In the genomic region with DNA sequence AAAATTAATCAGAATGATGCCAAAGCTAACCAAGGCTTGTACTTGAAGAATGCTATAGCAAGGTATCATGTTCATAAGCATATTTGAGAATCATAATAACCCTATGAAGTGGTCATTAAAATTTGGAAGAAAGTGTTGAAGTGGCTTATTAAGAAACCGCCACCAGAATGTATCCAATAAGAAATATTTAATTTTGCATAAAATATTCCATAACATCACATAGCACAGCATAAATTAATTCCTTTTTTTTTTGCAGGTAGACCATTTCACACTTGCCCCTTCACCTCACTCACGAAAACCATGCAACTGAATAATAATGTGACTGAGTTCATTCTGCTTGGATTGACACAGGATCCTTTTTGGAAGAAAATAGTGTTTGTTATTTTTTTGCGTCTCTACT, we compare ENCODE assay signal across 9 cellular contexts. TPM values are rescaled to one million over a fixed set of nuclear protein-coding genes. Genes with fewer than 3 reads are reported as not detected.
"Had no signal": no experiment of that assay in that cellular context is flagged by ENCODE, and none has a peak within 500 bp of the region (broad histone marks: within the 10 kb centered on the region; RNA-seq: fewer than 3 reads in every experiment).

Gene OR4C16, plus strand, starts transcription at position 301 of the 400 bp plus-strand sequence. Its CDS starts 0 bp downstream, at position 301.

- H3K27ac ChIP-seq: HL-60 had no signal

- ATAC-seq: HepG2, K562 had no signal

- DNase-seq: IMR-90, KBM-7, KG1 had no signal

- H3K4me3 ChIP-seq: K562 had no signal

RNA-seq across cellular contexts. Expression of gene OR4C16, which starts in this region (rescaled TPM):
- total RNA-seq: HepG2, HT-29, HT1080, IMR-90, K562 had no signal
- polyA plus RNA-seq: HepG2, IgD-negative memory B cell, IMR-90, K562 had no signal
